In genomic region chr7:1828170-1828569, GRCh38 we compare ENCODE assay signal across 6 cellular contexts.
DNase-seq lines count a peak whose midpoint lies in the region; ATAC-seq, FAIRE-seq and TF ChIP-seq lines count a peak whose summit lies in the region.
"Not testable (repeated sequence)": the region's sequence is repeated elsewhere in the genome, so short reads cannot be mapped to it uniquely, and the experiment has no call there.

No MANE protein-coding gene starts in this region.

- 91% methylated on average over 15 of the region's 16 CpGs for WGBS in GM12878 (ENCODE audit: insufficient coverage, insufficient replicate concordance, low lambda C conversion rate, missing lambda C conversion rate)

- H3K4me1 ChIP-seq in GM12878 (ENCODE audit: control insufficient read depth, insufficient read depth, low read length); lower lobe of right lung: not testable (repeated sequence)

- not testable (repeated sequence) for H3K36me3 ChIP-seq in GM12878 (ENCODE audit: control insufficient read depth in 2 of 2, insufficient read depth in 2 of 2, low read length in 1 of 2); lower lobe of right lung

- TF ChIP-seq POLR2A in GM12878 (IDR thresholded peaks at IDR 0.05; ENCODE audit: low read depth, low read length) = not testable (repeated sequence)

- H3K4me2 ChIP-seq in GM12878 (ENCODE audit: control insufficient read depth, insufficient read depth) = not testable (repeated sequence)

- in situ Hi-C loops in GM12878 (cut with MboI) = not testable (repeated sequence)

- H2AFZ ChIP-seq in GM12878 (ENCODE audit: control insufficient read depth, low read depth, low read length) = not testable (repeated sequence)

- not testable (repeated sequence) for H3K79me2 ChIP-seq in GM12878 (ENCODE audit: control insufficient read depth, insufficient read depth, low read length)

- H3K4me3 ChIP-seq in GM12878, lower lobe of right lung: not testable (repeated sequence)

- FAIRE-seq in GM12878 (lab: Jason Lieb, UNC) = peak; percentile 7

- not testable (repeated sequence) for H4K20me1 ChIP-seq in GM12878 (ENCODE audit: control insufficient read depth, insufficient read depth)

- ATAC-seq in activated B cell treated with CpG ODN at 0.5 μM for 24 hours (ENCODE audit: low read depth); GM12878; lower lobe of right lung: not testable (repeated sequence)

- H3K27ac ChIP-seq in GM12878 (ENCODE audit: control insufficient read depth, insufficient read depth); lower lobe of right lung: not testable (repeated sequence)

- POLR2A ChIA-PET in activated B cell treated with CpG ODN at 0.5 μM for 24 hours (lab: Charles Lee); GM12878 (lab: Charles Lee): not testable (repeated sequence)

- not testable (repeated sequence) for H3K27me3 Mint-ChIP-seq in activated B cell treated with CpG ODN at 0.5 μM for 24 hours, type B pancreatic cell

- H3K4me3 Mint-ChIP-seq in activated B cell treated with CpG ODN at 0.5 μM for 24 hours, type B pancreatic cell: not testable (repeated sequence)

- H3K9me3 Mint-ChIP-seq in activated B cell treated with CpG ODN at 0.5 μM for 24 hours, type B pancreatic cell: not testable (repeated sequence)

- TF ChIP-seq RAD21 in GM12878 (IDR thresholded peaks at IDR 0.05; ENCODE audit: insufficient read depth, low read depth, low read length) = not testable (repeated sequence)

- TF ChIP-seq EP300 in GM12878 (IDR thresholded peaks at IDR 0.05; ENCODE audit: borderline replicate concordance in 1 of 2, control insufficient read depth in 1 of 2, low read depth in 2 of 2, low read length in 2 of 2) = not testable (repeated sequence)

- RAD21 ChIA-PET in GM12878 (lab: Charles Lee; ENCODE audit: unreplicated experiment) = not testable (repeated sequence)

- not testable (repeated sequence) for TF ChIP-seq CTCF in activated B cell treated with CpG ODN at 0.5 μM for 24 hours (IDR thresholded peaks at IDR 0.05); GM12878 (IDR thresholded peaks at IDR 0.05 in 2 of 3, conservative IDR thresholded peaks at IDR 0.05 in 1 of 3; ENCODE audit: control insufficient read depth in 2 of 3, extremely low read depth in 1 of 3, insufficient read depth in 1 of 3, low read depth in 3 of 3, low read length in 3 of 3); lower lobe of right lung (IDR thresholded peaks at IDR 0.05); type B pancreatic cell (conservative IDR thresholded peaks at IDR 0.05)

- SMC1A ChIA-PET in GM12878 (lab: Charles Lee; ENCODE audit: uncharacterized antibody, unreplicated experiment) = not testable (repeated sequence)

- peaks cover 28% of the 10 kb centered on the region for H3K36me3 Mint-ChIP-seq in activated B cell treated with CpG ODN at 0.5 μM for 24 hours (ENCODE audit: low read depth)
- H3K36me3 Mint-ChIP-seq in type B pancreatic cell = not testable (repeated sequence)

- H3K27ac Mint-ChIP-seq in activated B cell treated with CpG ODN at 0.5 μM for 24 hours, type B pancreatic cell: not testable (repeated sequence)

- peak; percentile 0 for DNase-seq in activated B cell treated with CpG ODN at 0.5 μM for 24 hours
- not testable (repeated sequence) for DNase-seq in GM12878 (ENCODE audit: low read depth, low spot score)
- DNase-seq in cardiac septum (ENCODE audit: low spot score) = peak; percentile 73
- peak; percentile 34 for DNase-seq in lower lobe of right lung
- DNase-seq in retina = peak; percentile 4
- DNase-seq in type B pancreatic cell (ENCODE audit: extremely low spot score, unreplicated experiment) = peak; percentile 58

- intact Hi-C loops in activated B cell treated with CpG ODN at 0.5 μM for 24 hours (cut with micrococcal nuclease); GM12878 (cut with micrococcal nuclease; ENCODE audit: unreplicated experiment); cardiac septum (cut with DNase I); lower lobe of right lung (cut with DNase I): not testable (repeated sequence)

- not testable (repeated sequence) for H3K9me3 ChIP-seq in GM12878 (replicated peaks; ENCODE audit: control insufficient read depth, insufficient read depth, low read length); lower lobe of right lung

- not testable (repeated sequence) for H3K9ac ChIP-seq in GM12878 (ENCODE audit: control insufficient read depth, insufficient read depth, low read length)

- not testable (repeated sequence) for BruUV-seq in GM12878 (replicated peaks; lab: Mats Ljungman, UMichigan)

- H3K4me1 Mint-ChIP-seq in activated B cell treated with CpG ODN at 0.5 μM for 24 hours; type B pancreatic cell (ENCODE audit: unreplicated experiment): not testable (repeated sequence)

- CTCF ChIA-PET in activated B cell treated with CpG ODN at 0.5 μM for 24 hours (lab: Charles Lee); GM12878 (lab: Yijun Ruan, JAX): not testable (repeated sequence)

- not testable (repeated sequence) for H3K27me3 ChIP-seq in GM12878 (replicated peaks in 1 of 2; ENCODE audit: control insufficient read depth in 2 of 2, insufficient read depth in 2 of 2, low read length in 1 of 2); lower lobe of right lung (ENCODE audit: low read depth)
